ENCODE assay signal across 14 cellular contexts in the genomic region with DNA sequence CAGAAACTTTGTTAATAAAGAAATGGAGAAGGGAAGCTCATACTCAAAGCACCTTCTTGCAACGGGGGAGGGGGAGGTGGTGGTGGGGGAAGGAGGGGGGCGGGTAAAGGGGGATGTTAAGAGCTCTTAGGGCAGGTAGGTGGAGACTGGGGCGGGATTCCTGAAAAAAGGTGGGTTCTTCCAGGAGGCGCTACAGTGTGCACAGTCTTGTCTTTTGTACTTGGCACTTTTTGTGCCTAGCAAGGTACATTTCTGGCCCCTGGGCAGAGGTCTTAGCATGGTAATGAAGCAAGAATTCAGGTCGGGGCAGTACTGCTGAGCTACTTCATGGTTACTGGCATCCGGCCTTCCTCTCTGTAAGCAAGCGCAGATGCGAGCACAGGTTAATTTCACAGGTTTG. TPM values are rescaled to one million over a fixed set of nuclear protein-coding genes. Genes with fewer than 3 reads are reported as not detected.
"Had no signal": no experiment of that assay in that cellular context is flagged by ENCODE, and none has a peak within 500 bp of the region (broad histone marks: within the 10 kb centered on the region; RNA-seq: fewer than 3 reads in every experiment).

No MANE protein-coding gene starts in this region.

- H3K4me1 ChIP-seq: body of pancreas had no signal

- H3K36me3 ChIP-seq: lower lobe of right lung, tibial artery had no signal

- H3K4me3 ChIP-seq: body of pancreas, tibial artery had no signal

- ATAC-seq: natural killer cell treated with Interleukin-12 subunit alpha and Interleukin-12 subunit beta and Interleukin-15 and Interleukin-18, amount 100 ng/mL, for 72 hours had no signal

- H3K27ac ChIP-seq: body of pancreas, lower lobe of right lung, tibial artery had no signal

- H3K27me3 ChIP-seq: body of pancreas, tibial artery had no signal

- DNase-seq: activated CD4-positive, alpha-beta memory T cell treated with anti-CD3 and anti-CD28 coated beads for 36 hours; activated naive CD8-positive, alpha-beta T cell treated with anti-CD3 and anti-CD28 coated beads, Interleukin-2, amount 10 ng/mL, durations not matched to agents 7 days and 5 days; activated T-cell treated with anti-CD3 and anti-CD28 coated beads for 4 hours; body of pancreas; effector memory CD8-positive, alpha-beta T cell; foreskin melanocyte; left cardiac atrium; lower lobe of right lung; stimulated activated CD4-positive, alpha-beta T cell treated with anti-CD3 and anti-CD28 coated beads, Interleukin-2, amount 100 ng/mL, for 24 hours; T-helper 1 cell; T-helper 9 cell; tibial artery had no signal

- H3K9me3 ChIP-seq: body of pancreas, lower lobe of right lung, tibial artery had no signal

RNA-seq across cellular contexts. Expression of a gene that starts 15.2 kb away (rescaled TPM):
- total RNA-seq: activated CD4-positive, alpha-beta memory T cell treated with anti-CD3 and anti-CD28 coated beads for 36 hours; activated naive CD8-positive, alpha-beta T cell treated with anti-CD3 and anti-CD28 coated beads, Interleukin-2, amount 10 ng/mL, durations not matched to agents 7 days and 5 days; lower lobe of right lung; natural killer cell treated with Interleukin-12 subunit alpha and Interleukin-12 subunit beta and Interleukin-15 and Interleukin-18, amount 100 ng/mL, for 72 hours; subcutaneous adipose tissue had no signal
